ENCODE assay signal across 9 cellular contexts in the genomic region with DNA sequence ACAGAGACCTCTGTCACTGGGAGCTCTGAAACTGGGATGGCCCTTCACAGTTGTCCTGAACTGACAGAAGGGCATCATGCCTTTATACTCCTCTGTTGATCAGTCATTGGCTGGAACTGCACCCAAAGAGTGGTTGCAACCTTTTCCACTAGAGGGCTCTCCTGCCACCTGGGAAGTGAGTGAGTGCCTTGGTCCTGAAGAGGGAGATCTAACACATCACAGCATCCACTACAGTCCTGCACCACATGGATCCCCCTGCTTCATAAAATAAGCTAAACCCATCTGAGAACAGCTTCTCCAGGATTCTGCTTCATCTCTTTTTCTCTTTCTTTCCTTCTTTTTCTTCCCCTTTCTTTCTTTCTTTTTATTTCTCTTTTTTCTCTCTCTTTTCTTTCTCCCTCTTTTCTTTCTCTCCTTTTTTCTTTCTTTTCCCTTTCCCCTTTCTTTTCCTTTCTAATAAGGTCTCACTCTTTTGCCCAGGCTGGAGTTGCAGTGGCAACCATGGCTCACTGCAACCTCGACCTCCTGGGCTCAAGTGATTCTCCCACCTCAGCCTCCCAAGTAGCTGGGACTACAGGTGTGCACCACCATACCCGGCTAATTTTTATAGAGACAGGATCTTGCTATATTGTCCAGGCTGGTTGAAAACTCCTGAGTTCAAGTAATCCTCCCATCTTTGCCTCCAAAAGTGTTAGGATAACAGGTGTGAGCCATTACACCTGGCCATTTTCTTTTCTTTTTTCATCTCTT. TPM values are rescaled to one million over a fixed set of nuclear protein-coding genes. Genes with fewer than 3 reads are reported as not detected.
DNase-seq lines count a peak whose midpoint lies in the region; ATAC-seq and TF ChIP-seq lines count a peak whose summit lies in the region.
"Had no signal": no experiment of that assay in that cellular context is flagged by ENCODE, and none has a peak within 500 bp of the region (broad histone marks: within the 10 kb centered on the region; RNA-seq: fewer than 3 reads in every experiment).

No MANE protein-coding gene starts in this region.

- H3K4me3 ChIP-seq in LNCaP clone FGC (ENCODE audit: low read depth, low read length) (no peak overlapping the region), left ventricle myocardium inferior (no peak overlapping the region)

- peak; percentile 77 for TF ChIP-seq CTCF in LNCaP clone FGC (IDR thresholded peaks at IDR 0.05; ENCODE audit: control insufficient read depth, extremely low read depth, insufficient read depth)
- peak; percentile 77 for TF ChIP-seq CTCF in left ventricle myocardium inferior (IDR thresholded peaks at IDR 0.05; ENCODE audit: borderline replicate concordance)

- H3K27ac Mint-ChIP-seq in activated naive CD4-positive, alpha-beta T cell treated with anti-CD3 and anti-CD28 coated beads for 36 hours: no peak overlapping the region

- H3K9me3 ChIP-seq in left ventricle myocardium inferior (replicated peaks): no peaks in the 10 kb centered on the region

- no peak overlapping the region for H3K4me3 Mint-ChIP-seq in activated naive CD4-positive, alpha-beta T cell treated with anti-CD3 and anti-CD28 coated beads for 36 hours

- no peaks in the 10 kb centered on the region for H3K4me1 Mint-ChIP-seq in activated naive CD4-positive, alpha-beta T cell treated with anti-CD3 and anti-CD28 coated beads for 36 hours (ENCODE audit: low read depth)

- ATAC-seq in GM21825 (IDR thresholded peaks at IDR 0.05; ENCODE audit: unreplicated experiment): peak; percentile 92

- H3K27me3 ChIP-seq in left ventricle myocardium inferior (ENCODE audit: low read depth): no peaks in the 10 kb centered on the region

- H3K36me3 Mint-ChIP-seq in activated naive CD4-positive, alpha-beta T cell treated with anti-CD3 and anti-CD28 coated beads for 36 hours (ENCODE audit: low read depth): no peaks in the 10 kb centered on the region

- H3K9me3 Mint-ChIP-seq in activated naive CD4-positive, alpha-beta T cell treated with anti-CD3 and anti-CD28 coated beads for 36 hours: no peaks in the 10 kb centered on the region

- intact Hi-C loops in activated naive CD4-positive, alpha-beta T cell treated with anti-CD3 and anti-CD28 coated beads for 36 hours (cut with micrococcal nuclease): loop anchor here (1.0 to 5.0 kb wide), 3 partner anchors 104 to 186 kb away; partner anchors contain the start of gene RPL32
- intact Hi-C loops in left ventricle myocardium inferior (cut with micrococcal nuclease): no loop called here

- peaks cover 23% of the 10 kb centered on the region for H3K4me1 ChIP-seq in left ventricle myocardium inferior

- H3K27me3 Mint-ChIP-seq in activated naive CD4-positive, alpha-beta T cell treated with anti-CD3 and anti-CD28 coated beads for 36 hours (ENCODE audit: low read depth): no peaks in the 10 kb centered on the region

- CTCF ChIA-PET in activated naive CD4-positive, alpha-beta T cell treated with anti-CD3 and anti-CD28 coated beads for 36 hours (lab: Charles Lee): interaction anchor here (0.6 to 2.7 kb wide), 16 partner anchors 9 to 191 kb away, joined by 3 to 15 read pairs (median 3); partner anchors contain the start of gene RAF1

- peak; percentile 92 for DNase-seq in ELF-1 (ENCODE audit: low read depth, low spot score)
- peak; percentile 44 for DNase-seq in LNCaP clone FGC (ENCODE audit: low read depth)
- peak; percentile 86 for DNase-seq in SK-N-DZ (ENCODE audit: low spot score)
- peak; percentile 80 for DNase-seq in activated naive CD4-positive, alpha-beta T cell treated with anti-CD3 and anti-CD28 coated beads for 36 hours
- peak; percentile 24 for DNase-seq in left ventricle myocardium inferior
- DNase-seq in stimulated activated CD4-positive, alpha-beta T cell treated with anti-CD3 and anti-CD28 coated beads, Interleukin-12 subunit alpha, Interleukin-12 subunit beta, amount 100 ng/mL, for 4 hours: peak; percentile 26
- no peak for DNase-seq in hippocampal formation (lab: John Stamatoyannopoulos, UW)

- no peak overlapping the region for H3K27ac ChIP-seq in left ventricle myocardium inferior (replicated peaks)

- no peaks in the 10 kb centered on the region for H3K36me3 ChIP-seq in left ventricle myocardium inferior

RNA-seq across cellular contexts. Expression of gene RAF1, which starts 42.8 kb away (rescaled TPM):
- 141 and 146 TPM in 2 replicates for polyA plus RNA-seq in SK-N-DZ (2014; cell fraction: cytosol; rRNA removed)
- polyA plus RNA-seq in SK-N-DZ (2014; cell fraction: nucleus; rRNA removed): 241 and 267 TPM in 2 replicates
- total RNA-seq in activated naive CD4-positive, alpha-beta T cell treated with anti-CD3 and anti-CD28 coated beads for 36 hours: 10 to 100 TPM; 62.5 to 68.5 TPM
- total RNA-seq in left ventricle myocardium inferior: 137 TPM

RNA-seq across cellular contexts. Expression of gene TMEM40, which starts 52.4 kb away (rescaled TPM):
- polyA plus RNA-seq in SK-N-DZ (2014; cell fraction: cytosol; rRNA removed): not detected in 2 replicates
- polyA plus RNA-seq in SK-N-DZ (2014; cell fraction: nucleus; rRNA removed): not detected in 2 replicates
- total RNA-seq in activated naive CD4-positive, alpha-beta T cell treated with anti-CD3 and anti-CD28 coated beads for 36 hours: not detected
- total RNA-seq in left ventricle myocardium inferior: 4.5 TPM
- total RNA-seq: glomerular endothelial cell had no signal

Comparison
In these comparisons a context has a peak if more than half of its experiments do, and no peak if none do; other contexts are left out.
1. DNase-seq: peak in ELF-1 (single experiment), LNCaP clone FGC (single experiment), SK-N-DZ (single experiment), activated naive CD4-positive, alpha-beta T cell treated with anti-CD3 and anti-CD28 coated beads for 36 hours (single experiment), left ventricle myocardium inferior (single experiment) and stimulated activated CD4-positive, alpha-beta T cell treated with anti-CD3 and anti-CD28 coated beads, Interleukin-12 subunit alpha, Interleukin-12 subunit beta, amount 100 ng/mL, for 4 hours (single experiment); none in hippocampal formation (0 of 2).